In the genomic region with DNA sequence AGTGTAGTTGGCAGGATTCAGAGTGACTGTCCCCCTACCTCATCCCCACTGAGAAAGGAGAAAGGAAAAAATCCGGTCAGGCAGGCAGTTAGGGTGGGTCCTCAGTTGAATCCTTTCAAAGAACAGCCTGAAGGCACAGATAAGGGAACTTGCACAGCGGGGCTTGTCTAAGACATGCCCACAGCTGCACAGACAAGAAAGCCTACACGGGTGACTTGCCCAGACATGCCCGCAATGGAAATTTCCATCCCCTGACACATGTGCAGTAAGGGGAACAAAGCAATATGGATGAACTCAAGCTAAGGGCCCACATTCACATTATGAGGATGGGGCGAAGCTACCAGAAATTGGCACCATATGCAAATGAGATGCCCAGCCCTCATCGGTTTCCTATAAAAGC, we compare ENCODE assay signal across 12 cellular contexts.
DNase-seq lines count a peak whose midpoint lies in the region; ATAC-seq, FAIRE-seq and TF ChIP-seq lines count a peak whose summit lies in the region.
"Had no signal": no experiment of that assay in that cellular context is flagged by ENCODE, and none has a peak within 500 bp of the region (broad histone marks: within the 10 kb centered on the region; RNA-seq: fewer than 3 reads in every experiment).

No MANE protein-coding gene starts in this region.

- no peak overlapping the region for H3K27ac ChIP-seq in HepG2 (ENCODE audit: extremely low read length, insufficient read depth, low read length)
- H3K27ac ChIP-seq in right lobe of liver = no peak overlapping the region
- H3K27ac ChIP-seq in OCI-LY1 (ENCODE audit: low read depth, low read length, poor library complexity, severe bottlenecking) = peak overlapping the region; percentile 98
- H3K27ac ChIP-seq: sigmoid colon, upper lobe of right lung had no signal

- no peak overlapping the region for H3K4me3 ChIP-seq in HepG2 (replicated peaks in 1 of 3; ENCODE audit: insufficient read depth in 1 of 3, low read depth in 2 of 3, low read length in 3 of 3)
- H3K4me3 ChIP-seq in right lobe of liver = no peak overlapping the region
- H3K4me3 ChIP-seq in OCI-LY1 (ENCODE audit: low read depth, low read length, poor library complexity, severe bottlenecking) = no peak overlapping the region
- no peak overlapping the region for H3K4me3 ChIP-seq in epithelial cell of esophagus (ENCODE audit: low read length)
- H3K4me3 ChIP-seq: sigmoid colon, upper lobe of right lung had no signal

- H3K27me3 Mint-ChIP-seq in type B pancreatic cell = peaks cover 8% of the 10 kb centered on the region
- H3K27me3 Mint-ChIP-seq in activated T-cell treated with anti-CD3 and anti-CD28 coated beads, Interleukin-2, amount 50 U/mL, for 24 hours = peaks cover 22% of the 10 kb centered on the region
- H3K27me3 Mint-ChIP-seq: naive B cell had no signal

- TF ChIP-seq POLR2A in HepG2 (IDR thresholded peaks at IDR 0.05; ENCODE audit: insufficient read depth in 1 of 2, low read depth in 2 of 2, low read length in 2 of 2) (no peak), right lobe of liver (IDR thresholded peaks at IDR 0.05) (no peak)

- H3K4me2 ChIP-seq in HepG2 (ENCODE audit: low read depth, low read length) (no peak overlapping the region), OCI-LY1 (ENCODE audit: low read length) (no peak overlapping the region)

- H3F3A ChIP-seq in OCI-LY1 (ENCODE audit: insufficient read depth, low read length) = peaks cover 18% of the 10 kb centered on the region; the same call in 1 of the 2 replicates

- H3K27me3 ChIP-seq in HepG2 (ENCODE audit: control insufficient read depth in 1 of 2, insufficient read depth in 2 of 2, low read length in 2 of 2) = peaks cover 0 to 16% of the 10 kb centered on the region in 2 experiments; a peak in 3 of 5 replicates
- no peaks in the 10 kb centered on the region for H3K27me3 ChIP-seq in right lobe of liver
- H3K27me3 ChIP-seq in OCI-LY1 (ENCODE audit: insufficient read depth, low read length) = no peaks in the 10 kb centered on the region
- H3K27me3 ChIP-seq: sigmoid colon, upper lobe of right lung had no signal

- POLR2A ChIA-PET in HepG2 (lab: Yijun Ruan, JAX) = no interaction called here

- no peak for FAIRE-seq in HepG2 (lab: Jason Lieb, UNC)

- H2AFZ ChIP-seq in HepG2 (ENCODE audit: low read length) = no peak overlapping the region
- H2AFZ ChIP-seq in OCI-LY1 (ENCODE audit: low read length) = no peak overlapping the region

- H3K27ac Mint-ChIP-seq in type B pancreatic cell = peak overlapping the region; percentile 94
- no peak overlapping the region for H3K27ac Mint-ChIP-seq in activated T-cell treated with anti-CD3 and anti-CD28 coated beads, Interleukin-2, amount 50 U/mL, for 24 hours
- H3K27ac Mint-ChIP-seq: T-helper 1 cell treated with Interleukin-12 subunit alpha and Interleukin-12 subunit beta and Interleukin-4 antibody, amounts not matched to agents 30 μg/mL and 1 μg/mL, for 36 hours had no signal

- H3K9ac ChIP-seq in HepG2 (ENCODE audit: insufficient read depth, low read depth, low read length) (no peak overlapping the region), OCI-LY1 (ENCODE audit: low read length) (peak overlapping the region; percentile 33)

- no peaks in the 10 kb centered on the region for H4K20me1 ChIP-seq in HepG2 (ENCODE audit: insufficient read depth, low read length)
- no peaks in the 10 kb centered on the region for H4K20me1 ChIP-seq in OCI-LY1 (ENCODE audit: insufficient read depth, low read length)

- H3K36me3 ChIP-seq in HepG2 (replicated peaks in 1 of 2; ENCODE audit: control insufficient read depth in 1 of 2, insufficient read depth in 2 of 2, low read length in 2 of 2) = no peaks in the 10 kb centered on the region
- H3K36me3 ChIP-seq in right lobe of liver = no peaks in the 10 kb centered on the region
- no peaks in the 10 kb centered on the region for H3K36me3 ChIP-seq in OCI-LY1 (ENCODE audit: insufficient read depth, low read length)
- H3K36me3 ChIP-seq: sigmoid colon, upper lobe of right lung had no signal

- H3K9me3 Mint-ChIP-seq in type B pancreatic cell = peaks cover 9% of the 10 kb centered on the region
- H3K9me3 Mint-ChIP-seq in activated T-cell treated with anti-CD3 and anti-CD28 coated beads, Interleukin-2, amount 50 U/mL, for 24 hours = no peaks in the 10 kb centered on the region

- ATAC-seq in HepG2 = no peak
- no peak for ATAC-seq in right lobe of liver
- ATAC-seq: upper lobe of right lung had no signal

- CTCF ChIA-PET in HepG2 (lab: Yijun Ruan, JAX; ENCODE audit: low intra/inter-chr PET ratio, low total read pairs) = no interaction called here

- H3K4me1 ChIP-seq in HepG2 (ENCODE audit: insufficient read depth, low read length) (no peaks in the 10 kb centered on the region), right lobe of liver (no peaks in the 10 kb centered on the region), OCI-LY1 (ENCODE audit: insufficient read depth, low read length, severe bottlenecking) (peaks cover 29% of the 10 kb centered on the region)

- peaks cover 6% of the 10 kb centered on the region for H3K4me1 Mint-ChIP-seq in type B pancreatic cell (ENCODE audit: unreplicated experiment)
- H3K4me1 Mint-ChIP-seq in activated T-cell treated with anti-CD3 and anti-CD28 coated beads, Interleukin-2, amount 50 U/mL, for 24 hours (ENCODE audit: low read depth) = peaks cover 4% of the 10 kb centered on the region

- no peaks in the 10 kb centered on the region for H3K9me2 ChIP-seq in OCI-LY1 (ENCODE audit: low read depth, low read length)

- WGBS in HepG2 (ENCODE audit: low lambda C conversion rate) = 93% methylated on average over 6 of the region's 6 CpGs
- 100% methylated on average over 5 of the region's 6 CpGs for WGBS in right lobe of liver (ENCODE audit: insufficient coverage, low coverage, low lambda C conversion rate, missing lambda C conversion rate)

- no peaks in the 10 kb centered on the region for H3K79me2 ChIP-seq in HepG2 (ENCODE audit: insufficient read depth, low read length)
- H3K79me2 ChIP-seq in OCI-LY1 (ENCODE audit: insufficient read depth, low read length) = no peaks in the 10 kb centered on the region

- intact Hi-C loops in HepG2 (cut with micrococcal nuclease; ENCODE audit: unreplicated experiment) (no loop called here), right lobe of liver (cut with DNase I) (no loop called here)

- TF ChIP-seq CTCF in HepG2 (CRISPR knock-in tag; IDR thresholded peaks at IDR 0.05) = no peak
- TF ChIP-seq CTCF in right lobe of liver (IDR thresholded peaks at IDR 0.05) = no peak
- TF ChIP-seq CTCF in OCI-LY1 (IDR thresholded peaks at IDR 0.05; ENCODE audit: low read length) = no peak
- no peak for TF ChIP-seq CTCF in epithelial cell of esophagus (IDR thresholded peaks at IDR 0.05; ENCODE audit: insufficient read depth, low read depth, low read length, missing control alignments)
- no peak for TF ChIP-seq CTCF in type B pancreatic cell (conservative IDR thresholded peaks at IDR 0.05)

- H3K9me3 ChIP-seq in HepG2 (ENCODE audit: low read length) (peaks cover 13% of the 10 kb centered on the region; the same call in 1 of the 2 replicates), right lobe of liver (no peaks in the 10 kb centered on the region), OCI-LY1 (ENCODE audit: low read length) (peaks cover 8% of the 10 kb centered on the region; the same call in 1 of the 2 replicates)
- H3K9me3 ChIP-seq: sigmoid colon, upper lobe of right lung had no signal

- TF ChIP-seq EP300 in HepG2 (IDR thresholded peaks at IDR 0.05; ENCODE audit: low read depth in 2 of 2, low read length in 2 of 2) (no peak), HepG2 (CRISPR knock-in tag; IDR thresholded peaks at IDR 0.05; ENCODE audit: borderline replicate concordance) (no peak)

- peak overlapping the region; percentile 65 for H3K4me3 Mint-ChIP-seq in type B pancreatic cell
- H3K4me3 Mint-ChIP-seq in activated T-cell treated with anti-CD3 and anti-CD28 coated beads, Interleukin-2, amount 50 U/mL, for 24 hours = no peak overlapping the region
- H3K4me3 Mint-ChIP-seq: T-helper 1 cell treated with Interleukin-12 subunit alpha and Interleukin-12 subunit beta and Interleukin-4 antibody, amounts not matched to agents 30 μg/mL and 1 μg/mL, for 36 hours had no signal

- no TSS peak for BruUV-seq in HepG2 (replicated peaks; lab: Mats Ljungman, UMichigan)

- H3K36me3 Mint-ChIP-seq in type B pancreatic cell = peaks cover 8% of the 10 kb centered on the region
- no peaks in the 10 kb centered on the region for H3K36me3 Mint-ChIP-seq in activated T-cell treated with anti-CD3 and anti-CD28 coated beads, Interleukin-2, amount 50 U/mL, for 24 hours (ENCODE audit: low read depth)

- in situ Hi-C loops in HepG2 (cut with HindIII; ENCODE audit: extremely low pct_ligation_motif_present, low pct_unique_long_range_greater_than_20kb) = no loop called here

- DNase-seq in HepG2 (ENCODE audit: low spot score) (no peak), right lobe of liver (no peak), epithelial cell of esophagus (ENCODE audit: low read depth) (peak; percentile 85), type B pancreatic cell (ENCODE audit: extremely low spot score, unreplicated experiment) (no peak), NCI-H187 (lab: John Stamatoyannopoulos, UW) (no peak)
- DNase-seq in activated T-cell treated with anti-CD3 and anti-CD28 coated beads, Interleukin-2, amount 50 U/mL, for 24 hours = no peak
- no peak for DNase-seq in stimulated activated CD4-positive, alpha-beta T cell treated with anti-CD3 and anti-CD28 coated beads, Interleukin-4, amount 100 ng/mL, for 4 hours
- DNase-seq: naive B cell, sigmoid colon, upper lobe of right lung had no signal

- TF ChIP-seq RAD21 in HepG2 (CRISPR knock-in tag; IDR thresholded peaks at IDR 0.05) = no peak

TF ChIP-seq in HepG2, 621 proteins besides CTCF, POLR2A, EP300 and RAD21 (continues in another document):
- no peak for TF ChIP-seq KLF16 (CRISPR knock-in tag; IDR thresholded peaks at IDR 0.05)
- TF ChIP-seq RARA (CRISPR knock-in tag; IDR thresholded peaks at IDR 0.05) = no peak
- TF ChIP-seq RXRA (CRISPR knock-in tag; IDR thresholded peaks at IDR 0.05) = no peak
- no peak for TF ChIP-seq ZNF329 (CRISPR knock-in tag; IDR thresholded peaks at IDR 0.05; ENCODE audit: low read depth)
- TF ChIP-seq ZNF839 (CRISPR knock-in tag; IDR thresholded peaks at IDR 0.05; ENCODE audit: borderline replicate concordance) = no peak
- no peak for TF ChIP-seq ZNF496 (CRISPR knock-in tag; IDR thresholded peaks at IDR 0.05; ENCODE audit: insufficient replicate concordance)
- peak; percentile 98 for TF ChIP-seq TP53 (CRISPR knock-in tag; conservative IDR thresholded peaks at IDR 0.05)
- TF ChIP-seq ZNF567 (CRISPR knock-in tag; IDR thresholded peaks at IDR 0.05; ENCODE audit: borderline replicate concordance) = no peak
- no peak for TF ChIP-seq ZNF17 (CRISPR knock-in tag; IDR thresholded peaks at IDR 0.05)
- no peak for TF ChIP-seq U2AF2 (IDR thresholded peaks at IDR 0.05; ENCODE audit: low read depth, low read length)
- TF ChIP-seq YY1 (IDR thresholded peaks at IDR 0.05; ENCODE audit: insufficient read depth, insufficient replicate concordance, low read depth, low read length) = no peak
- TF ChIP-seq AGO1 (IDR thresholded peaks at IDR 0.05; ENCODE audit: low read depth, low read length, poor library complexity, severe bottlenecking) = no peak
- TF ChIP-seq, protein P1, sequence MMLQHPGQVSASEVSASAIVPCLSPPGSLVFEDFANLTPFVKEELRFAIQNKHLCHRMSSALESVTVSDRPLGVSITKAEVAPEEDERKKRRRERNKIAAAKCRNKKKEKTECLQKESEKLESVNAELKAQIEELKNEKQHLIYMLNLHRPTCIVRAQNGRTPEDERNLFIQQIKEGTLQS (CRISPR knock-in tag; IDR thresholded peaks at IDR 0.05) = no peak
